ENCODE assay signal across 20 cellular contexts in the genomic region with DNA sequence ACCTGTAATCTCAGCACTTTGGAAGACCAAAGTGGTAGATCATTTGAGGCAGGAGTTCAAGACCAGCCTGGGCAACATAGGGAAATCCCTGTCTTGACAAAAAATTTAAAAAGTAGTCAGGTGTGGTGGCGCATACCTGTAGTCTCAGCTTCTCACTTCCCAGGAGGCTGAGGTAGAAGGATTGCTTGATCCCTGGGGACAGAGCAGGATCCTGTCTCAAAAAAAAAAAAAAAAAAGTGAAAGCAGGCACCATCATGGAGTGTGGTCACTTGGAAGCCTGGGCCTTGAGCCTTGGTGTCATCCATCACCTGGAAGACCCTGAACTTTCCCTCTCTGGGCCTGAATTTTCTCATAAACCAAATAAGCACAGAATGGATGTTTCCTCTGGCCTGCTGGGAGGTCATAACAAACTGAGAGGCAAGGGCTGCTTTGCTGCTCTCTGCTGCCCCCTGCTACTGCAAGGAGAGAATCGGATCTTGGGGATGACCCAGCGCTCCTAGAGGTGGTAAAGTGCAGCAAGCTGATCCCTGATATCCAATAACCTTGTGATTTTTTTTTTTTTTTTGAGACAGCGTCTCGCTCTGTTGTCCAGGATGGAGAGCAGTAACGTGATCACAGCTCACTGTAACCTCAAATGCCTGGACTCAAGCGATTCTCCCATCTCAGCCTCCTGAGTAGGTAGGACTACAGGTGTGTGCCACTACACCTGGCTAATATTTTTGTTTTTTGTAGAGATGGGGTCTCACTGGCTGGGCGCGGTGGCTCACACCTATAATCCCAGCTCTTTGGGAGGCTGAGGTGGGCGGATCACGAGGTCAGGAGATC.
A peak's percentile ranks its signal among the peaks of the same experiment; 100 is the strongest.
DNase-seq lines count a peak whose midpoint lies in the region; ATAC-seq, FAIRE-seq and TF ChIP-seq lines count a peak whose summit lies in the region.
"Had no signal": no experiment of that assay in that cellular context is flagged by ENCODE, and none has a peak within 500 bp of the region (broad histone marks: within the 10 kb centered on the region; RNA-seq: fewer than 3 reads in every experiment).

No MANE protein-coding gene starts in this region.

- POLR2A ChIA-PET in MCF 10A (lab: Yijun Ruan, JAX) = interaction anchor here (0.8 to 1.0 kb wide), 3 partner anchors 12 to 58 kb away, joined by 3 to 4 read pairs (median 3); no protein-coding TSS in a partner anchor
- POLR2A ChIA-PET in OCI-LY7 (lab: Charles Lee) = interaction anchor here (0.6 kb wide), 1 partner anchor 9 kb away, joined by 3 read pairs; no protein-coding TSS in a partner anchor
- POLR2A ChIA-PET in endothelial cell of umbilical vein (lab: Charles Lee) = no interaction called here
- POLR2A ChIA-PET in activated CD8-positive, alpha-beta T cell treated with anti-CD3 and anti-CD28 coated beads, Interleukin-2, amount 10 ng/mL, durations not matched to agents 7 days and 5 days (lab: Charles Lee) = interaction anchor here (0.9 to 1.4 kb wide), 2 partner anchors 51 to 98 kb away, joined by 4 to 6 read pairs; a partner anchor contains a TSS

- H3K4me3 Mint-ChIP-seq in MCF 10A (ENCODE audit: unreplicated experiment) = no peak overlapping the region
- H3K4me3 Mint-ChIP-seq in activated CD8-positive, alpha-beta T cell treated with anti-CD3 and anti-CD28 coated beads, Interleukin-2, amount 10 ng/mL, durations not matched to agents 7 days and 5 days = no peak overlapping the region
- H3K4me3 Mint-ChIP-seq: H9 had no signal

- no peaks in the 10 kb centered on the region for H3K4me1 Mint-ChIP-seq in MCF 10A (ENCODE audit: insufficient read depth, unreplicated experiment)
- peaks cover 3% of the 10 kb centered on the region for H3K4me1 Mint-ChIP-seq in activated CD8-positive, alpha-beta T cell treated with anti-CD3 and anti-CD28 coated beads, Interleukin-2, amount 10 ng/mL, durations not matched to agents 7 days and 5 days (ENCODE audit: low read depth)
- H3K4me1 Mint-ChIP-seq: CD4-positive, CD25-positive, alpha-beta regulatory T cell; H9 had no signal

- TF ChIP-seq CTCF in mammary epithelial cell (conservative IDR thresholded peaks at IDR 0.05 in 1 of 2, IDR thresholded peaks at IDR 0.05 in 1 of 2; ENCODE audit: extremely low read depth in 1 of 2, insufficient read depth in 1 of 2, low read depth in 1 of 2, low read length in 2 of 2) (no peak), MCF 10A (IDR thresholded peaks at IDR 0.05; ENCODE audit: unreplicated experiment) (no peak), OCI-LY7 (conservative IDR thresholded peaks at IDR 0.05; ENCODE audit: low read length) (no peak), endothelial cell of umbilical vein (IDR thresholded peaks at IDR 0.05; ENCODE audit: extremely low read depth in 1 of 2, insufficient read depth in 1 of 2, low read depth in 1 of 2, low read length in 2 of 2) (no peak), stomach (IDR thresholded peaks at IDR 0.05) (no peak)

- H2AFZ ChIP-seq in mammary epithelial cell (ENCODE audit: low read depth, low read length) (no peak overlapping the region), OCI-LY7 (ENCODE audit: low read length) (no peak overlapping the region), endothelial cell of umbilical vein (ENCODE audit: low read depth, low read length) (no peak overlapping the region)

- no peaks in the 10 kb centered on the region for H3K4me1 ChIP-seq in mammary epithelial cell (ENCODE audit: insufficient read depth, low read length)
- H3K4me1 ChIP-seq in OCI-LY7 (ENCODE audit: insufficient read depth, low read length, poor library complexity, severe bottlenecking) = no peaks in the 10 kb centered on the region
- H3K4me1 ChIP-seq in endothelial cell of umbilical vein (ENCODE audit: control insufficient read depth, extremely low read depth, insufficient read depth, low read length) = no peaks in the 10 kb centered on the region
- no peaks in the 10 kb centered on the region for H3K4me1 ChIP-seq in stomach
- H3K4me1 ChIP-seq: esophagus squamous epithelium had no signal

- dilution Hi-C loops in mammary epithelial cell (cut with HindIII; ENCODE audit: low sequenced_read_pairs) = no loop called here
- dilution Hi-C loops in endothelial cell of umbilical vein (cut with MboI; ENCODE audit: extremely low pct_ligation_motif_present, low sequenced_read_pairs) = no loop called here

- BruUV-seq in mammary epithelial cell (replicated peaks; lab: Mats Ljungman, UMichigan) (no TSS peak), MCF 10A (replicated peaks; lab: Mats Ljungman, UMichigan) (no TSS peak), OCI-LY7 (replicated peaks; lab: Mats Ljungman, UMichigan) (no TSS peak), endothelial cell of umbilical vein (replicated peaks; lab: Mats Ljungman, UMichigan) (no TSS peak)

- H3K27me3 ChIP-seq in mammary epithelial cell (ENCODE audit: insufficient read depth, low read length) (no peaks in the 10 kb centered on the region), endothelial cell of umbilical vein (ENCODE audit: control insufficient read depth in 2 of 2, insufficient read depth in 2 of 2, low read length in 2 of 2) (no peaks in the 10 kb centered on the region), stomach (no peaks in the 10 kb centered on the region)
- H3K27me3 ChIP-seq: cardiac muscle cell, esophagus squamous epithelium, ovary had no signal

- no peaks in the 10 kb centered on the region for H3K36me3 ChIP-seq in mammary epithelial cell (ENCODE audit: insufficient read depth, low read length)
- no peaks in the 10 kb centered on the region for H3K36me3 ChIP-seq in OCI-LY7 (ENCODE audit: insufficient read depth, low read length)
- H3K36me3 ChIP-seq in endothelial cell of umbilical vein (ENCODE audit: control insufficient read depth in 2 of 2, extremely low read depth in 1 of 2, insufficient read depth in 2 of 2, low read length in 2 of 2) = no peaks in the 10 kb centered on the region
- H3K36me3 ChIP-seq in stomach = no peaks in the 10 kb centered on the region
- H3K36me3 ChIP-seq: cardiac muscle cell, esophagus squamous epithelium, ovary had no signal

- H3K9me2 ChIP-seq in OCI-LY7 (ENCODE audit: insufficient read depth, low read length) = no peaks in the 10 kb centered on the region

- 30% methylated on average over 8 of the region's 11 CpGs for WGBS in mammary epithelial cell (ENCODE audit: low coverage, missing lambda C conversion rate)
- 19 to 36% (median 27%) methylated on average over 11 of the region's 11 CpGs for WGBS in stomach, 5 donors

- H3K27ac Mint-ChIP-seq in MCF 10A (ENCODE audit: low read depth, unreplicated experiment) = no peak overlapping the region
- H3K27ac Mint-ChIP-seq in activated CD8-positive, alpha-beta T cell treated with anti-CD3 and anti-CD28 coated beads, Interleukin-2, amount 10 ng/mL, durations not matched to agents 7 days and 5 days = no peak overlapping the region
- H3K27ac Mint-ChIP-seq: CD4-positive, CD25-positive, alpha-beta regulatory T cell had no signal

- no peaks in the 10 kb centered on the region for H3K36me3 Mint-ChIP-seq in MCF 10A (ENCODE audit: insufficient read depth, unreplicated experiment)
- no peaks in the 10 kb centered on the region for H3K36me3 Mint-ChIP-seq in activated CD8-positive, alpha-beta T cell treated with anti-CD3 and anti-CD28 coated beads, Interleukin-2, amount 10 ng/mL, durations not matched to agents 7 days and 5 days (ENCODE audit: low read depth)
- H3K36me3 Mint-ChIP-seq: CD4-positive, CD25-positive, alpha-beta regulatory T cell had no signal

- in situ Hi-C loops in mammary epithelial cell (cut with MboI; ENCODE audit: low sequenced_read_pairs in 2 of 2) = loop anchor here in 1 of 2 donors (25.0 kb wide), 3 partner anchors 147 to 472 kb away; a partner anchor contains a TSS

- peak; percentile 87 for FAIRE-seq in endothelial cell of umbilical vein (lab: Jason Lieb, UNC)
- FAIRE-seq: TTC549, urothelium cell line had no signal

- DNase-seq in mammary epithelial cell (peak; percentile 10), MCF 10A (ENCODE audit: unreplicated experiment) (no peak), OCI-LY7 (ENCODE audit: low spot score) (peak; percentile 26), endothelial cell of umbilical vein (ENCODE audit: low read depth, low spot score) (no peak), stomach (no peak)
- DNase-seq in stimulated activated CD8-positive, alpha-beta memory T cell treated with anti-CD3 and anti-CD28 coated beads, Interleukin-4, amount 100 ng/mL, for 48 hours = peak; percentile 23
- DNase-seq in activated CD8-positive, alpha-beta T cell treated with anti-CD3 and anti-CD28 coated beads, Interleukin-2, amount 10 ng/mL, durations not matched to agents 7 days and 5 days = no peak
- DNase-seq: CD4-positive, CD25-positive, alpha-beta regulatory T cell; esophagus squamous epithelium; glutamatergic neuron; H9; left ventricle myocardium superior; NCI-H1105; NCI-H82 had no signal

- no peaks in the 10 kb centered on the region for H3K9me1 ChIP-seq in endothelial cell of umbilical vein (replicated peaks; ENCODE audit: control insufficient read depth, extremely low read depth, insufficient read depth, low read length)

- H3K9me3 Mint-ChIP-seq in MCF 10A (ENCODE audit: unreplicated experiment) = no peaks in the 10 kb centered on the region
- no peaks in the 10 kb centered on the region for H3K9me3 Mint-ChIP-seq in activated CD8-positive, alpha-beta T cell treated with anti-CD3 and anti-CD28 coated beads, Interleukin-2, amount 10 ng/mL, durations not matched to agents 7 days and 5 days (ENCODE audit: insufficient read depth)
- H3K9me3 Mint-ChIP-seq: CD4-positive, CD25-positive, alpha-beta regulatory T cell; H9 had no signal

- no peak for ATAC-seq in GM21786 (IDR thresholded peaks at IDR 0.05; ENCODE audit: unreplicated experiment)
- ATAC-seq in activated CD8-positive, alpha-beta T cell treated with anti-CD3 and anti-CD28 coated beads, Interleukin-2, amount 10 ng/mL, durations not matched to agents 7 days and 5 days = no peak
- ATAC-seq: left ventricle myocardium superior had no signal

- no peak for TF ChIP-seq EP300 in stomach (IDR thresholded peaks at IDR 0.05)

- H3K27ac ChIP-seq in mammary epithelial cell (ENCODE audit: insufficient read depth, low read depth, low read length) (no peak overlapping the region), OCI-LY7 (ENCODE audit: low read depth, low read length, poor library complexity, severe bottlenecking) (no peak overlapping the region), endothelial cell of umbilical vein (ENCODE audit: insufficient read depth, low read depth, low read length) (no peak overlapping the region), stomach (no peak overlapping the region)
- H3K27ac ChIP-seq: cardiac muscle cell, esophagus squamous epithelium, KMS-11, ovary had no signal

- H3K9me3 ChIP-seq in mammary epithelial cell (replicated peaks; ENCODE audit: insufficient read depth, low read length) (no peaks in the 10 kb centered on the region), OCI-LY7 (ENCODE audit: low read length) (no peaks in the 10 kb centered on the region), endothelial cell of umbilical vein (replicated peaks; ENCODE audit: control insufficient read depth, insufficient read depth, low read length) (no peaks in the 10 kb centered on the region), stomach (no peaks in the 10 kb centered on the region)
- H3K9me3 ChIP-seq: esophagus squamous epithelium, ovary had no signal

- no peaks in the 10 kb centered on the region for H3K79me2 ChIP-seq in mammary epithelial cell (ENCODE audit: insufficient read depth, low read length)
- no peaks in the 10 kb centered on the region for H3K79me2 ChIP-seq in OCI-LY7 (ENCODE audit: insufficient read depth, low read depth, low read length)
- no peaks in the 10 kb centered on the region for H3K79me2 ChIP-seq in endothelial cell of umbilical vein (ENCODE audit: control insufficient read depth, insufficient read depth, low read length)

- no peaks in the 10 kb centered on the region for H3K27me3 Mint-ChIP-seq in MCF 10A (ENCODE audit: insufficient read depth, unreplicated experiment)
- no peaks in the 10 kb centered on the region for H3K27me3 Mint-ChIP-seq in activated CD8-positive, alpha-beta T cell treated with anti-CD3 and anti-CD28 coated beads, Interleukin-2, amount 10 ng/mL, durations not matched to agents 7 days and 5 days (ENCODE audit: low read depth)
- H3K27me3 Mint-ChIP-seq: CD4-positive, CD25-positive, alpha-beta regulatory T cell had no signal

- no peak for TF ChIP-seq POLR2A in endothelial cell of umbilical vein (IDR thresholded peaks at IDR 0.05; ENCODE audit: low read depth, low read length)
- no peak for TF ChIP-seq POLR2A in stomach (IDR thresholded peaks at IDR 0.05)

- intact Hi-C loops in mammary epithelial cell (cut with micrococcal nuclease) = no loop called here
- intact Hi-C loops in MCF 10A (cut with micrococcal nuclease) = no loop called here
- intact Hi-C loops in OCI-LY7 (cut with micrococcal nuclease; ENCODE audit: unreplicated experiment) = no loop called here
- intact Hi-C loops in endothelial cell of umbilical vein (cut with micrococcal nuclease) = no loop called here
- intact Hi-C loops in stomach (cut with DNase I; ENCODE audit: low total_unique reads) = no loop called here

- H4K20me1 ChIP-seq in mammary epithelial cell (ENCODE audit: insufficient read depth, low read length) = no peaks in the 10 kb centered on the region
- no peaks in the 10 kb centered on the region for H4K20me1 ChIP-seq in OCI-LY7 (ENCODE audit: insufficient read depth, low read length)
- no peaks in the 10 kb centered on the region for H4K20me1 ChIP-seq in endothelial cell of umbilical vein (replicated peaks; ENCODE audit: control insufficient read depth, extremely low read depth, insufficient read depth, low read length)

- H3K4me2 ChIP-seq in mammary epithelial cell (ENCODE audit: insufficient read depth, low read depth, low read length) (no peak overlapping the region), OCI-LY7 (ENCODE audit: low read length) (no peak overlapping the region), endothelial cell of umbilical vein (ENCODE audit: insufficient read depth, low read length) (no peak overlapping the region)
- H3K4me2 ChIP-seq: KMS-11 had no signal

- H3K4me3 ChIP-seq in mammary epithelial cell (replicated peaks in 1 of 3; ENCODE audit: insufficient read depth in 1 of 3, low read depth in 2 of 3, low read length in 3 of 3) (no peak overlapping the region), OCI-LY7 (ENCODE audit: low read depth, low read length, poor library complexity, severe bottlenecking) (no peak overlapping the region), endothelial cell of umbilical vein (replicated peaks in 1 of 3; ENCODE audit: insufficient read depth in 1 of 3, low read depth in 1 of 3, low read length in 3 of 3) (no peak overlapping the region), stomach (no peak overlapping the region)
- H3K4me3 ChIP-seq: cardiac muscle cell, esophagus squamous epithelium, ovary had no signal

- no peak overlapping the region for H3K9ac ChIP-seq in mammary epithelial cell (ENCODE audit: insufficient read depth, low read length)
- no peak overlapping the region for H3K9ac ChIP-seq in endothelial cell of umbilical vein (replicated peaks; ENCODE audit: extremely low read depth, insufficient read depth, low read length)
- H3K9ac ChIP-seq: KMS-11 had no signal

- CTCF ChIA-PET in mammary epithelial cell (lab: Charles Lee; ENCODE audit: low non-redundant PET) (no interaction called here), MCF 10A (lab: Yijun Ruan, JAX) (interaction anchor here (0.6 to 1.2 kb wide), 11 partner anchors 9 to 1250 kb away, joined by 3 to 8 read pairs (median 3); no protein-coding TSS in a partner anchor), OCI-LY7 (lab: Charles Lee; ENCODE audit: unreplicated experiment) (no interaction called here), endothelial cell of umbilical vein (lab: Charles Lee) (interaction anchor here (0.6 to 1.4 kb wide), 7 partner anchors 25 to 174 kb away, joined by 3 to 4 read pairs (median 4); a partner anchor contains a TSS)
- CTCF ChIA-PET in activated CD8-positive, alpha-beta T cell treated with anti-CD3 and anti-CD28 coated beads, Interleukin-2, amount 10 ng/mL, durations not matched to agents 7 days and 5 days (lab: Charles Lee) = interaction anchor here (0.6 to 1.6 kb wide), 14 partner anchors 25 to 185 kb away, joined by 3 to 6 read pairs (median 3); a partner anchor contains a TSS

Comparison
In these comparisons a context has a peak if more than half of its experiments do, and no peak if none do; other contexts are left out.
1. DNase-seq: peak in mammary epithelial cell (single experiment), OCI-LY7 (single experiment) and stimulated activated CD8-positive, alpha-beta memory T cell treated with anti-CD3 and anti-CD28 coated beads, Interleukin-4, amount 100 ng/mL, for 48 hours (single experiment); none in MCF 10A (single experiment), endothelial cell of umbilical vein (single experiment), stomach (single experiment) and activated CD8-positive, alpha-beta T cell treated with anti-CD3 and anti-CD28 coated beads, Interleukin-2, amount 10 ng/mL, durations not matched to agents 7 days and 5 days (single experiment).
2. CTCF ChIA-PET loops: an anchor here in MCF 10A (0.6 to 1.2 kb wide), endothelial cell of umbilical vein (0.6 to 1.4 kb wide) and activated CD8-positive, alpha-beta T cell treated with anti-CD3 and anti-CD28 coated beads, Interleukin-2, amount 10 ng/mL, durations not matched to agents 7 days and 5 days (0.6 to 1.6 kb wide); none called in mammary epithelial cell and OCI-LY7.